ENCODE assay signal across 28 cellular contexts in genomic region chr12:7583471-7583870, GRCh38.
"Had no signal": no experiment of that assay in that cellular context is flagged by ENCODE, and none has a peak within 500 bp of the region (broad histone marks: within the 10 kb centered on the region; RNA-seq: fewer than 3 reads in every experiment).

No MANE protein-coding gene starts in this region.

- H3K4me3 Mint-ChIP-seq: activated CD4-positive, alpha-beta T cell treated with anti-CD3 and anti-CD28 coated beads for 36 hours; activated naive CD4-positive, alpha-beta T cell treated with anti-CD3 and anti-CD28 coated beads for 36 hours; activated naive CD8-positive, alpha-beta T cell treated with anti-CD3 and anti-CD28 coated beads for 36 hours; activated T-helper 1 cell treated with anti-CD3 and anti-CD28 coated beads, Interleukin-12 subunit alpha, Interleukin-12 subunit beta, Interleukin-2, Interleukin-4 antibody, amounts not matched to agents 30 ng/mL and 10 ng/mL and 1 ng/mL, durations not matched to agents 14 hours and 24 hours and 36 hours; brain; effector memory CD8-positive, alpha-beta T cell; nephron; stimulated activated effector memory CD8-positive, alpha-beta T cell treated with anti-CD3 and anti-CD28 coated beads, Interleukin-12 subunit alpha, Interleukin-12 subunit beta, amount 100 ng/mL, for 72 hours; stimulated activated naive CD8-positive, alpha-beta T cell treated with anti-CD3 and anti-CD28 coated beads, Interleukin-15, Interleukin-2, amounts not matched to agents 100 ng/mL and 50 ng/mL, for 24 hours; T-helper 2 cell treated with Interferon-gamma antibody and Interleukin-4, amounts not matched to agents 5 μg/mL and 100 μg/mL, for 36 hours had no signal

- H3K4me3 ChIP-seq: ascending aorta, heart right ventricle, left ventricle myocardium inferior, ovary, prostate gland, sigmoid colon, thoracic aorta had no signal

- H3K36me3 ChIP-seq: ascending aorta, heart right ventricle, left ventricle myocardium inferior, neutrophil, ovary, prostate gland, sigmoid colon, thoracic aorta had no signal

- ATAC-seq: effector memory CD8-positive, alpha-beta T cell; heart right ventricle had no signal

- H3K9me3 ChIP-seq: neutrophil, ovary, prostate gland, thoracic aorta had no signal

- H3K9me3 Mint-ChIP-seq: effector memory CD8-positive, alpha-beta T cell; stimulated activated effector memory CD8-positive, alpha-beta T cell treated with anti-CD3 and anti-CD28 coated beads, Interleukin-12 subunit alpha, Interleukin-12 subunit beta, amount 100 ng/mL, for 72 hours had no signal

- H3K27ac Mint-ChIP-seq: activated CD4-positive, alpha-beta T cell treated with anti-CD3 and anti-CD28 coated beads for 36 hours; activated naive CD4-positive, alpha-beta T cell treated with anti-CD3 and anti-CD28 coated beads for 36 hours; activated naive CD8-positive, alpha-beta T cell treated with anti-CD3 and anti-CD28 coated beads for 36 hours; activated T-helper 1 cell treated with anti-CD3 and anti-CD28 coated beads, Interleukin-12 subunit alpha, Interleukin-12 subunit beta, Interleukin-2, Interleukin-4 antibody, amounts not matched to agents 30 ng/mL and 10 ng/mL and 1 ng/mL, durations not matched to agents 14 hours and 24 hours and 36 hours; effector memory CD8-positive, alpha-beta T cell; nephron; stimulated activated effector memory CD8-positive, alpha-beta T cell treated with anti-CD3 and anti-CD28 coated beads, Interleukin-12 subunit alpha, Interleukin-12 subunit beta, amount 100 ng/mL, for 72 hours; stimulated activated naive CD8-positive, alpha-beta T cell treated with anti-CD3 and anti-CD28 coated beads, Interleukin-15, Interleukin-2, amounts not matched to agents 100 ng/mL and 50 ng/mL, for 24 hours; T-helper 2 cell treated with Interferon-gamma antibody and Interleukin-4, amounts not matched to agents 5 μg/mL and 100 μg/mL, for 36 hours had no signal

- H3K36me3 Mint-ChIP-seq: activated naive CD8-positive, alpha-beta T cell treated with anti-CD3 and anti-CD28 coated beads for 36 hours; brain; stimulated activated effector memory CD8-positive, alpha-beta T cell treated with anti-CD3 and anti-CD28 coated beads, Interleukin-12 subunit alpha, Interleukin-12 subunit beta, amount 100 ng/mL, for 72 hours had no signal

- DNase-seq: activated CD4-positive, alpha-beta T cell treated with anti-CD3 and anti-CD28 coated beads, Interleukin-2, amount 50 U/mL, for 4 hours; activated CD4-positive, CD25-positive, alpha-beta regulatory T cell; activated effector memory CD4-positive, alpha-beta T cell treated with anti-CD3 and anti-CD28 coated beads, Interleukin-2, amount 50 U/mL, for 16 hours; activated naive CD8-positive, alpha-beta T cell treated with anti-CD3 and anti-CD28 coated beads for 36 hours; activated T-cell treated with anti-CD3 and anti-CD28 coated beads, Interleukin-2, amount 50 U/mL, for 1 hour; cortex of kidney; effector memory CD8-positive, alpha-beta T cell; heart right ventricle; kidney glomerular epithelial cell; left ventricle myocardium inferior; ovary; retina; sigmoid colon; small intestine; stimulated activated CD4-positive, alpha-beta T cell treated with anti-CD3 and anti-CD28 coated beads, Interleukin-4, amount 100 ng/mL, for 24 hours; T-helper 1 cell had no signal

- FAIRE-seq: small intestine had no signal

- H3K27me3 Mint-ChIP-seq: brain had no signal

- H3K27ac ChIP-seq: ascending aorta, heart right ventricle, left ventricle myocardium inferior, neutrophil, ovary, prostate gland, sigmoid colon, thoracic aorta had no signal

- H3K4me1 Mint-ChIP-seq: brain; nephron; stimulated activated effector memory CD8-positive, alpha-beta T cell treated with anti-CD3 and anti-CD28 coated beads, Interleukin-12 subunit alpha, Interleukin-12 subunit beta, amount 100 ng/mL, for 72 hours had no signal

- H3K27me3 ChIP-seq: ascending aorta, neutrophil, ovary, sigmoid colon had no signal

- H3K4me1 ChIP-seq: ascending aorta, left ventricle myocardium inferior, prostate gland, sigmoid colon had no signal
